In genomic region chr11:99370557-99371200, GRCh38 we compare ENCODE assay signal across 9 cellular contexts.
DNase-seq lines count a peak whose midpoint lies in the region; ATAC-seq and TF ChIP-seq lines count a peak whose summit lies in the region.
"Had no signal": no experiment of that assay in that cellular context is flagged by ENCODE, and none has a peak within 500 bp of the region (broad histone marks: within the 10 kb centered on the region; RNA-seq: fewer than 3 reads in every experiment).

No MANE protein-coding gene starts in this region.

- H3K36me3 ChIP-seq in adipocyte (ENCODE audit: control insufficient read depth, insufficient read depth, low read length, severe bottlenecking) (no peaks in the 10 kb centered on the region), thoracic aorta (no peaks in the 10 kb centered on the region)

- peaks cover 3% of the 10 kb centered on the region for H3K9me3 Mint-ChIP-seq in osteocyte (ENCODE audit: unreplicated experiment)

- TF ChIP-seq CTCF in thoracic aorta (IDR thresholded peaks at IDR 0.05) (no peak), osteocyte (IDR thresholded peaks at IDR 0.05) (no peak)

- H3K4me1 ChIP-seq in adipocyte (ENCODE audit: control insufficient read depth, insufficient read depth, low read length) (peaks cover 7% of the 10 kb centered on the region), thoracic aorta (ENCODE audit: control insufficient read depth in 1 of 2, low read depth in 2 of 2) (peaks cover 12 to 20% of the 10 kb centered on the region in 2 donors)

- H3K27me3 Mint-ChIP-seq in osteocyte (ENCODE audit: unreplicated experiment) = peaks cover 16% of the 10 kb centered on the region

- no peaks in the 10 kb centered on the region for H3K27me3 ChIP-seq in adipocyte (replicated peaks; ENCODE audit: control insufficient read depth, insufficient read depth, low read length)
- H3K27me3 ChIP-seq in thoracic aorta (replicated peaks; ENCODE audit: insufficient read depth) = no peaks in the 10 kb centered on the region

- ATAC-seq in thoracic aorta (ENCODE audit: insufficient number of reproducible peaks, low FRiP score, low read depth) = no peak

- peak overlapping the region in 1 of 2 donors; percentile 52 for H3K27ac ChIP-seq in thoracic aorta

- H3K4me3 Mint-ChIP-seq in osteocyte (ENCODE audit: unreplicated experiment) = no peak overlapping the region

- H3K4me1 Mint-ChIP-seq in osteocyte (ENCODE audit: unreplicated experiment) = peaks cover 7% of the 10 kb centered on the region

- no peak overlapping the region for H3K9ac ChIP-seq in adipocyte (ENCODE audit: low read length)

- H3K27ac Mint-ChIP-seq in osteocyte (ENCODE audit: unreplicated experiment) = no peak overlapping the region

- no peaks in the 10 kb centered on the region for H3K36me3 Mint-ChIP-seq in osteocyte (ENCODE audit: unreplicated experiment)

- peak; percentile 33 for DNase-seq in NCI-H748 (lab: John Stamatoyannopoulos, UW; ENCODE audit: unreplicated experiment)
- no peak for DNase-seq in NCI-H748 treated with DMSO at 0.1 percent for 48 hours (lab: John Stamatoyannopoulos, UW)
- peak; percentile 84 for DNase-seq in adipocyte (ENCODE audit: low read depth)
- peak; percentile 9 for DNase-seq in iPS-NIHi11 (ENCODE audit: low spot score)
- DNase-seq in thoracic aorta (ENCODE audit: low spot score) = no peak
- no peak for DNase-seq in stimulated activated naive CD4-positive, alpha-beta T cell (lab: John Stamatoyannopoulos, UW)
- DNase-seq in osteocyte (ENCODE audit: extremely low spot score, unreplicated experiment) = no peak
- DNase-seq in AML-193 (lab: John Stamatoyannopoulos, UW) = no peak
- DNase-seq: small intestine had no signal

- H3K9me3 ChIP-seq in adipocyte (ENCODE audit: control insufficient read depth, low read length) (no peaks in the 10 kb centered on the region), thoracic aorta (no peaks in the 10 kb centered on the region)

- H3K4me3 ChIP-seq in adipocyte (ENCODE audit: low read length) = peak overlapping the region; percentile 44
- H3K4me3 ChIP-seq in thoracic aorta = peak overlapping the region; percentile 49

Comparison
In these comparisons a context has a peak if more than half of its experiments do, and no peak if none do; other contexts are left out.
1. DNase-seq: peak in NCI-H748 (single experiment), adipocyte (single experiment) and iPS-NIHi11 (single experiment); none in NCI-H748 treated with DMSO at 0.1 percent for 48 hours (single experiment), thoracic aorta (single experiment), stimulated activated naive CD4-positive, alpha-beta T cell (0 of 6), osteocyte (single experiment) and AML-193 (0 of 2).